8 cellular contexts compared by ENCODE assay signal in genomic region chr1:211416246-211416627, GRCh38.
DNase-seq lines count a peak whose midpoint lies in the region; ATAC-seq and TF ChIP-seq lines count a peak whose summit lies in the region.
"Not testable (repeated sequence)": the region's sequence is repeated elsewhere in the genome, so short reads cannot be mapped to it uniquely, and the experiment has no call there.

No MANE protein-coding gene starts in this region.

- peak overlapping the region; percentile 43 for H3K9ac ChIP-seq in fibroblast of lung (ENCODE audit: insufficient read depth, low read length)

- peak; percentile 66 for ATAC-seq in GM21515 (IDR thresholded peaks at IDR 0.05; ENCODE audit: unreplicated experiment)
- peak; percentile 37 for ATAC-seq in HG03378 (IDR thresholded peaks at IDR 0.05; ENCODE audit: unreplicated experiment)
- peak; percentile 82 for ATAC-seq in mucosa of descending colon

- H4K20me1 ChIP-seq in fibroblast of lung (ENCODE audit: control insufficient read depth, extremely low read depth, insufficient read depth, low read length), result not testable (repeated sequence)

- H3K4me3 ChIP-seq in fibroblast of lung (replicated peaks in 1 of 4; ENCODE audit: control extremely low read depth in 1 of 4, insufficient read depth in 1 of 4, low read depth in 3 of 4, low read length in 4 of 4), result peak overlapping the region in 2 of 4 experiments; percentile 30 to 47
- H3K4me3 ChIP-seq in mucosa of descending colon, result not testable (repeated sequence)

- not testable (repeated sequence) for H3K9me3 ChIP-seq in fibroblast of lung (ENCODE audit: control insufficient read depth, insufficient read depth, low read depth, low read length); mucosa of descending colon

- H3K79me2 ChIP-seq in fibroblast of lung (ENCODE audit: control insufficient read depth, insufficient read depth, low read length), result not testable (repeated sequence)

- not testable (repeated sequence) for H3K27ac ChIP-seq in fibroblast of lung (ENCODE audit: insufficient read depth, low read length)

- H3K36me3 ChIP-seq in fibroblast of lung (ENCODE audit: control insufficient read depth, insufficient read depth, low read length); mucosa of descending colon (ENCODE audit: low read depth): not testable (repeated sequence)

- not testable (repeated sequence) for H3K27me3 ChIP-seq in fibroblast of lung (ENCODE audit: control insufficient read depth, insufficient read depth, low read length)

- H3K4me1 ChIP-seq in fibroblast of lung (ENCODE audit: control insufficient read depth, extremely low read depth, insufficient read depth, low read length); mucosa of descending colon (ENCODE audit: low read depth): not testable (repeated sequence)

- peak overlapping the region; percentile 40 for H2AFZ ChIP-seq in fibroblast of lung (ENCODE audit: low read length)

- TF ChIP-seq CTCF in fibroblast of lung (conservative IDR thresholded peaks at IDR 0.05 in 1 of 2, IDR thresholded peaks at IDR 0.05 in 1 of 2; ENCODE audit: low read depth in 1 of 2, low read length in 2 of 2); mucosa of descending colon (IDR thresholded peaks at IDR 0.05): not testable (repeated sequence)

- H3K4me2 ChIP-seq in fibroblast of lung (ENCODE audit: extremely low read depth, insufficient read depth, low read length), result peak overlapping the region; percentile 42

- DNase-seq in DMS53 (lab: John Stamatoyannopoulos, UW) (peak; percentile 75), RPMI8226 (peak; percentile 66), fibroblast of lung (ENCODE audit: low read depth in 2 of 2) (peak; percentile 13 to 43), mucosa of descending colon (peak; percentile 20 to 70 (median 56))
- DNase-seq in activated effector memory CD4-positive, alpha-beta T cell treated with Interleukin-2 at 50 U/mL for 16 hours, result peak; percentile 6
- DNase-seq in stimulated activated CD8-positive, alpha-beta memory T cell treated with anti-CD3 and anti-CD28 coated beads, Interleukin-12 subunit alpha, Interleukin-12 subunit beta, amount 100 ng/mL, for 4 hours (ENCODE audit: low read depth), result peak; percentile 37

- intact Hi-C loops in mucosa of descending colon (cut with DNase I, micrococcal nuclease), result not testable (repeated sequence)

Comparison
In these comparisons a context has a peak if more than half of its experiments do, and no peak if none do; other contexts are left out.
1. DNase-seq: peak in every context shown above with its lines; median percentile 75 in DMS53; 66 in RPMI8226; 56 in mucosa of descending colon; 37 in stimulated activated CD8-positive, alpha-beta memory T cell treated with anti-CD3 and anti-CD28 coated beads, Interleukin-12 subunit alpha, Interleukin-12 subunit beta, amount 100 ng/mL, for 4 hours; 28 in fibroblast of lung; 6 in activated effector memory CD4-positive, alpha-beta T cell treated with Interleukin-2 at 50 U/mL for 16 hours.